In genomic region chr17:80426671-80427326, GRCh38 we compare ENCODE assay signal across 8 cellular contexts. TPM values are rescaled to one million over a fixed set of nuclear protein-coding genes. Genes with fewer than 3 reads are reported as not detected.
A peak's percentile ranks its signal among the peaks of the same experiment; 100 is the strongest.
DNase-seq lines count a peak whose midpoint lies in the region; ATAC-seq lines count a peak whose summit lies in the region.

No MANE protein-coding gene starts in this region.

- intact Hi-C loops in left cardiac atrium (cut with DNase I) = loop anchor here (1.0 to 10.0 kb wide), 5 partner anchors 148 to 668 kb away; no protein-coding TSS in a partner anchor

- ATAC-seq in GM19395 (IDR thresholded peaks at IDR 0.05; ENCODE audit: unreplicated experiment) = peak; percentile 56
- peak; percentile 81 to 87 for ATAC-seq in left cardiac atrium
- no peak for ATAC-seq in GM19455 (IDR thresholded peaks at IDR 0.05; ENCODE audit: unreplicated experiment)

- peak; percentile 81 for DNase-seq in Ammon's horn (ENCODE audit: low spot score)
- DNase-seq in NCI-H1048 (lab: John Stamatoyannopoulos, UW) = peak; percentile 53
- DNase-seq in T-helper 1 cell = peak; percentile 68 to 84 (median 81)
- DNase-seq in activated naive CD8-positive, alpha-beta T cell treated with anti-CD3 and anti-CD28 coated beads, Interleukin-2, amount 50 U/mL, for 16 hours (ENCODE audit: low read depth, low spot score) = peak; percentile 78
- DNase-seq in left cardiac atrium = peak; percentile 70
- peak; percentile 90 for DNase-seq in retina

RNA-seq across cellular contexts. Expression of gene ENDOV, which starts 11.8 kb away (rescaled TPM):
- total RNA-seq in left cardiac atrium = 10 to 100 TPM; 10.3 to 11.7 TPM

RNA-seq across cellular contexts. Expression of gene NPTX1, which starts 49.6 kb away (rescaled TPM):
- not detected for total RNA-seq in left cardiac atrium
